ENCODE assay signal across 32 cellular contexts in genomic region chr6:126318797-126319196, GRCh38. TPM values are rescaled to one million over a fixed set of nuclear protein-coding genes. Genes with fewer than 3 reads are reported as not detected.
"Had no signal": no experiment of that assay in that cellular context is flagged by ENCODE, and none has a peak within 500 bp of the region (broad histone marks: within the 10 kb centered on the region; RNA-seq: fewer than 3 reads in every experiment).

No MANE protein-coding gene starts in this region.

- H3K4me3 Mint-ChIP-seq: activated B cell treated with CpG ODN at 0.5 μM for 24 hours; activated CD8-positive, alpha-beta T cell treated with anti-CD3 and anti-CD28 coated beads for 36 hours; activated naive CD4-positive, alpha-beta T cell treated with anti-CD3 and anti-CD28 coated beads, Interleukin-2, amount 10 ng/mL, durations not matched to agents 7 days and 5 days; activated naive CD8-positive, alpha-beta T cell treated with anti-CD3 and anti-CD28 coated beads, Interleukin-2, amount 10 ng/mL, durations not matched to agents 7 days and 5 days; brain; T-helper 17 cell; T-helper 2 cell treated with Interferon-gamma antibody and Interleukin-4, amounts not matched to agents 5 μg/mL and 100 μg/mL, for 36 hours had no signal

- H3K27ac Mint-ChIP-seq: activated B cell treated with CpG ODN at 0.5 μM for 24 hours; activated CD8-positive, alpha-beta T cell treated with anti-CD3 and anti-CD28 coated beads for 36 hours; activated naive CD4-positive, alpha-beta T cell treated with anti-CD3 and anti-CD28 coated beads, Interleukin-2, amount 10 ng/mL, durations not matched to agents 7 days and 5 days; activated naive CD4-positive, alpha-beta T cell treated with anti-CD3 and anti-CD28 coated beads, Interleukin-2, amount 50 U/mL, for 72 hours; activated naive CD8-positive, alpha-beta T cell treated with anti-CD3 and anti-CD28 coated beads, Interleukin-2, amount 10 ng/mL, durations not matched to agents 7 days and 5 days; brain; T-helper 17 cell; T-helper 2 cell treated with Interferon-gamma antibody and Interleukin-4, amounts not matched to agents 5 μg/mL and 100 μg/mL, for 36 hours had no signal

- H3K4me1 ChIP-seq: ascending aorta, breast epithelium, colonic mucosa, esophagus muscularis mucosa, gastroesophageal sphincter, heart right ventricle had no signal

- DNase-seq: activated B cell treated with CpG ODN at 0.5 μM for 24 hours; activated CD4-positive, alpha-beta T cell treated with anti-CD3 and anti-CD28 coated beads for 48 hours; activated CD4-positive, alpha-beta T cell treated with anti-CD3 and anti-CD28 coated beads, Interleukin-2, amount 50 U/mL, for 1 hour; activated CD4-positive, alpha-beta T cell treated with anti-CD3 and anti-CD28 coated beads, Interleukin-2, amount 50 U/mL, for 48 hours; activated CD8-positive, alpha-beta memory T cell treated with anti-CD3 and anti-CD28 coated beads for 24 hours; activated CD8-positive, alpha-beta T cell treated with anti-CD3 and anti-CD28 coated beads for 36 hours; activated gamma-delta T cell; activated naive CD4-positive, alpha-beta T cell; activated naive CD4-positive, alpha-beta T cell treated with anti-CD3 and anti-CD28 coated beads, Interleukin-2, amount 10 ng/mL, durations not matched to agents 7 days and 5 days; activated naive CD8-positive, alpha-beta T cell treated with anti-CD3 and anti-CD28 coated beads, Interleukin-2, amount 10 ng/mL, durations not matched to agents 7 days and 5 days; activated T-cell treated with anti-CD3 and anti-CD28 coated beads, Interleukin-2, amount 50 U/mL, for 1 hour; activated T-cell treated with anti-CD3 and anti-CD28 coated beads, Interleukin-2, amount 50 U/mL, for 48 hours; central memory CD4-positive, alpha-beta T cell; cerebellar nuclear complex; colonic mucosa; effector memory CD4-positive, alpha-beta T cell; erythroblast; foreskin melanocyte; heart right ventricle; T-helper 1 cell; T-helper 17 cell; T1000; WERI-Rb-1 had no signal

- H3K27me3 ChIP-seq: ascending aorta, breast epithelium, cardiac muscle cell, colonic mucosa, esophagus muscularis mucosa, gastroesophageal sphincter, heart right ventricle had no signal

- ATAC-seq: activated CD4-positive, CD25-positive, alpha-beta regulatory T cell treated with anti-CD3 and anti-CD28 coated beads, Interleukin-2, amount 50 U/mL, for 24 hours; activated CD8-positive, alpha-beta T cell treated with anti-CD3 and anti-CD28 coated beads for 36 hours; activated naive CD4-positive, alpha-beta T cell treated with anti-CD3 and anti-CD28 coated beads, Interleukin-2, amount 50 U/mL, for 72 hours; gastroesophageal sphincter; heart right ventricle; T-helper 17 cell had no signal

- H3K4me1 Mint-ChIP-seq: activated B cell treated with CpG ODN at 0.5 μM for 24 hours; activated naive CD4-positive, alpha-beta T cell treated with anti-CD3 and anti-CD28 coated beads, Interleukin-2, amount 10 ng/mL, durations not matched to agents 7 days and 5 days; activated naive CD8-positive, alpha-beta T cell treated with anti-CD3 and anti-CD28 coated beads, Interleukin-2, amount 10 ng/mL, durations not matched to agents 7 days and 5 days; brain; T-helper 17 cell had no signal

- H3K27ac ChIP-seq: ascending aorta, breast epithelium, cardiac muscle cell, colonic mucosa, esophagus muscularis mucosa, gastroesophageal sphincter, heart right ventricle, WERI-Rb-1 had no signal

- H3K27me3 Mint-ChIP-seq: activated B cell treated with CpG ODN at 0.5 μM for 24 hours, brain had no signal

- H3K36me3 ChIP-seq: ascending aorta, breast epithelium, cardiac muscle cell, colonic mucosa, esophagus muscularis mucosa, gastroesophageal sphincter, heart right ventricle, WERI-Rb-1 had no signal

- H3K9me3 ChIP-seq: ascending aorta, breast epithelium, colonic mucosa, esophagus muscularis mucosa, gastroesophageal sphincter, heart right ventricle had no signal

- H3K36me3 Mint-ChIP-seq: activated naive CD4-positive, alpha-beta T cell treated with anti-CD3 and anti-CD28 coated beads, Interleukin-2, amount 10 ng/mL, durations not matched to agents 7 days and 5 days; activated naive CD4-positive, alpha-beta T cell treated with anti-CD3 and anti-CD28 coated beads, Interleukin-2, amount 50 U/mL, for 72 hours; activated naive CD8-positive, alpha-beta T cell treated with anti-CD3 and anti-CD28 coated beads, Interleukin-2, amount 10 ng/mL, durations not matched to agents 7 days and 5 days; brain had no signal

- H3K9me3 Mint-ChIP-seq: activated B cell treated with CpG ODN at 0.5 μM for 24 hours; activated CD8-positive, alpha-beta T cell treated with anti-CD3 and anti-CD28 coated beads for 36 hours; activated naive CD4-positive, alpha-beta T cell treated with anti-CD3 and anti-CD28 coated beads, Interleukin-2, amount 10 ng/mL, durations not matched to agents 7 days and 5 days; activated naive CD4-positive, alpha-beta T cell treated with anti-CD3 and anti-CD28 coated beads, Interleukin-2, amount 50 U/mL, for 72 hours; activated naive CD8-positive, alpha-beta T cell treated with anti-CD3 and anti-CD28 coated beads, Interleukin-2, amount 10 ng/mL, durations not matched to agents 7 days and 5 days; brain; T-helper 2 cell treated with Interferon-gamma antibody and Interleukin-4, amounts not matched to agents 5 μg/mL and 100 μg/mL, for 36 hours had no signal

- H3K4me3 ChIP-seq: ascending aorta, breast epithelium, cardiac muscle cell, colonic mucosa, esophagus muscularis mucosa, gastroesophageal sphincter, heart right ventricle had no signal

RNA-seq across cellular contexts. Expression of gene CENPW, which starts 21.1 kb away (rescaled TPM):
- total RNA-seq: ascending aorta had no signal
